ENCODE assay signal across 15 cellular contexts in the genomic region with DNA sequence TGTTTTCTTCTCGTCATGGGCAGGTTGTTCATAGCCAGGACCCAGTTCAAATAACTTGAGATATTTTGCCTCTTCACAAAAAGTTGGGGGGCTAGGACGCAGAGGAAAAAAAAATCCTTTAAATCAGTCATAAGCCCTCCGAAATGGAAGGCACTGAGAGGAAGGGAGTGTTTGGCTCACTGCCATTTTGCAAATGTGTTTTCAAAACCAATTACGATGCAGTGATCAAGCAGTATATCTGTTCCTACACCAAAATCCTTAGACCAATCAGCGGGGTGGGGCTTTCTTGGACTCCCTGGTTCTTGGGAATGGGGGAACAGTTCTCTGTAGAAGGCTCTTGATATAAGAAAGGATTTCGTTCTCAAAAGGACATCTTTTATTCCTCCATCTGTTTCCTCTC.
DNase-seq lines count a peak whose midpoint lies in the region; ATAC-seq and TF ChIP-seq lines count a peak whose summit lies in the region.
"Had no signal": no experiment of that assay in that cellular context is flagged by ENCODE, and none has a peak within 500 bp of the region (broad histone marks: within the 10 kb centered on the region; RNA-seq: fewer than 3 reads in every experiment).

No MANE protein-coding gene starts in this region.

- ATAC-seq in GM21737 (IDR thresholded peaks at IDR 0.05; ENCODE audit: unreplicated experiment), result no peak
- no peak for ATAC-seq in activated CD8-positive, alpha-beta memory T cell treated with anti-CD3 and anti-CD28 coated beads, Interleukin-2, amount 10 ng/mL, durations not matched to agents 7 days and 5 days
- ATAC-seq: GM12878, T-cell had no signal

- no peaks in the 10 kb centered on the region for H3K27me3 ChIP-seq in Loucy (ENCODE audit: insufficient read depth, low read length, poor library complexity, severe bottlenecking)
- H3K27me3 ChIP-seq: BLaER1, SJSA1 had no signal

- peak overlapping the region; percentile 11 for H2AFZ ChIP-seq in Loucy (ENCODE audit: low read length)

- H3K4me2 ChIP-seq in Loucy (ENCODE audit: low read depth, low read length, poor library complexity, severe bottlenecking), result no peak overlapping the region
- H3K4me2 ChIP-seq: BLaER1 had no signal

- intact Hi-C loops in CD14-positive monocyte (cut with micrococcal nuclease), result no loop called here

- H3K36me3 ChIP-seq in Loucy (ENCODE audit: insufficient read depth, low read length), result no peaks in the 10 kb centered on the region
- H3K36me3 ChIP-seq: BLaER1, HAP-1, SJSA1 had no signal

- no peak overlapping the region for H3K4me3 Mint-ChIP-seq in CD14-positive monocyte
- H3K4me3 Mint-ChIP-seq in activated CD8-positive, alpha-beta memory T cell treated with anti-CD3 and anti-CD28 coated beads, Interleukin-2, amount 10 ng/mL, durations not matched to agents 7 days and 5 days, result no peak overlapping the region
- H3K4me3 Mint-ChIP-seq: T-cell had no signal

- H3K79me2 ChIP-seq in Loucy (ENCODE audit: insufficient read depth, low read length), result no peaks in the 10 kb centered on the region

- no peak overlapping the region for H3K4me3 ChIP-seq in Loucy (ENCODE audit: low read length, poor library complexity, severe bottlenecking)
- no peak overlapping the region for H3K4me3 ChIP-seq in fibroblast of villous mesenchyme (ENCODE audit: low read depth, low read length)
- H3K4me3 ChIP-seq: BLaER1, GM12878, HAP-1, SJSA1 had no signal

- H3K4me1 Mint-ChIP-seq in CD14-positive monocyte, result peaks cover 46% of the 10 kb centered on the region
- H3K4me1 Mint-ChIP-seq in activated CD8-positive, alpha-beta memory T cell treated with anti-CD3 and anti-CD28 coated beads, Interleukin-2, amount 10 ng/mL, durations not matched to agents 7 days and 5 days, result peaks cover 4% of the 10 kb centered on the region
- H3K4me1 Mint-ChIP-seq: T-cell had no signal

- H3K27me3 Mint-ChIP-seq in CD14-positive monocyte (ENCODE audit: low read depth in 3 of 3), result peaks cover 0 to 6% (median 0%) of the 10 kb centered on the region in 3 donors
- H3K27me3 Mint-ChIP-seq in activated CD8-positive, alpha-beta memory T cell treated with anti-CD3 and anti-CD28 coated beads, Interleukin-2, amount 10 ng/mL, durations not matched to agents 7 days and 5 days, result peaks cover 3% of the 10 kb centered on the region

- H3F3A ChIP-seq in Loucy (ENCODE audit: low read depth), result no peaks in the 10 kb centered on the region

- no peaks in the 10 kb centered on the region for H3K9me2 ChIP-seq in Loucy (replicated peaks; ENCODE audit: low read depth, low read length)

- H3K36me3 Mint-ChIP-seq in CD14-positive monocyte, result peaks cover 0 to 2% of the 10 kb centered on the region in 2 donors
- H3K36me3 Mint-ChIP-seq in activated CD8-positive, alpha-beta memory T cell treated with anti-CD3 and anti-CD28 coated beads, Interleukin-2, amount 10 ng/mL, durations not matched to agents 7 days and 5 days, result no peaks in the 10 kb centered on the region
- H3K36me3 Mint-ChIP-seq: T-cell had no signal

- DNase-seq in CD14-positive monocyte (ENCODE audit: low spot score) (no peak), NCI-H524 treated with DMSO at 0.1 percent for 48 hours (lab: John Stamatoyannopoulos, UW) (peak; percentile 6), fibroblast of villous mesenchyme (ENCODE audit: low read depth) (peak; percentile 48), anterior cingulate cortex (lab: John Stamatoyannopoulos, UW) (no peak)
- DNase-seq in activated CD8-positive, alpha-beta memory T cell treated with anti-CD3 and anti-CD28 coated beads, Interleukin-2, amount 10 ng/mL, durations not matched to agents 7 days and 5 days, result no peak
- DNase-seq: MM.1S, NCI-H2029 treated with DMSO at 0.1 percent for 48 hours, NCI-H446 treated with DMSO at 0.1 percent for 48 hours, T-cell had no signal

- no peaks in the 10 kb centered on the region for H3K9me3 ChIP-seq in Loucy (ENCODE audit: insufficient read depth, low read depth, low read length)
- H3K9me3 ChIP-seq: BLaER1, HAP-1, SJSA1 had no signal

- peaks cover 0 to 3% (median 0%) of the 10 kb centered on the region in 7 donors for H3K9me3 Mint-ChIP-seq in CD14-positive monocyte
- no peaks in the 10 kb centered on the region for H3K9me3 Mint-ChIP-seq in activated CD8-positive, alpha-beta memory T cell treated with anti-CD3 and anti-CD28 coated beads, Interleukin-2, amount 10 ng/mL, durations not matched to agents 7 days and 5 days (ENCODE audit: low read depth)
- H3K9me3 Mint-ChIP-seq: T-cell had no signal

- H3K9ac ChIP-seq in Loucy (ENCODE audit: low read depth, low read length, poor library complexity, severe bottlenecking), result no peak overlapping the region
- H3K9ac ChIP-seq: BLaER1 had no signal

- H4K20me1 ChIP-seq in Loucy (ENCODE audit: insufficient read depth, low read length, poor library complexity, severe bottlenecking), result no peaks in the 10 kb centered on the region
- H4K20me1 ChIP-seq: BLaER1 had no signal

- peaks cover 43% of the 10 kb centered on the region for H3K4me1 ChIP-seq in Loucy (ENCODE audit: insufficient read depth, low read length, poor library complexity, severe bottlenecking)
- H3K4me1 ChIP-seq: SJSA1 had no signal

- H3K27ac Mint-ChIP-seq in CD14-positive monocyte, result peak overlapping the region in 6 of 7 donors; percentile 20 to 88 (median 20)
- H3K27ac Mint-ChIP-seq in activated CD8-positive, alpha-beta memory T cell treated with anti-CD3 and anti-CD28 coated beads, Interleukin-2, amount 10 ng/mL, durations not matched to agents 7 days and 5 days, result no peak overlapping the region
- H3K27ac Mint-ChIP-seq: T-cell had no signal

- no peak for TF ChIP-seq CTCF in CD14-positive monocyte (IDR thresholded peaks at IDR 0.05)
- no peak for TF ChIP-seq CTCF in Loucy (conservative IDR thresholded peaks at IDR 0.05; ENCODE audit: low read length)
- no peak for TF ChIP-seq CTCF in fibroblast of villous mesenchyme (IDR thresholded peaks at IDR 0.05; ENCODE audit: insufficient read depth, low read depth, low read length)

- CTCF ChIA-PET in activated CD8-positive, alpha-beta memory T cell treated with anti-CD3 and anti-CD28 coated beads, Interleukin-2, amount 10 ng/mL, durations not matched to agents 7 days and 5 days (lab: Charles Lee), result no interaction called here

Comparison
In these comparisons a context has a peak if more than half of its experiments do, and no peak if none do; other contexts are left out.
1. DNase-seq: peak in NCI-H524 treated with DMSO at 0.1 percent for 48 hours (single experiment) and fibroblast of villous mesenchyme (single experiment); none in CD14-positive monocyte (single experiment), anterior cingulate cortex (0 of 58) and activated CD8-positive, alpha-beta memory T cell treated with anti-CD3 and anti-CD28 coated beads, Interleukin-2, amount 10 ng/mL, durations not matched to agents 7 days and 5 days (single experiment).